Comparison of ENCODE assay signal across 33 cellular contexts in genomic region chr15:66210684-66211083, GRCh38. TPM values are rescaled to one million over a fixed set of nuclear protein-coding genes. Genes with fewer than 3 reads are reported as not detected.
"Had no signal": no experiment of that assay in that cellular context is flagged by ENCODE, and none has a peak within 500 bp of the region (broad histone marks: within the 10 kb centered on the region; RNA-seq: fewer than 3 reads in every experiment).

No MANE protein-coding gene starts in this region.

- H3K4me3 ChIP-seq: ascending aorta, breast epithelium, esophagus muscularis mucosa, gastrocnemius medialis, heart left ventricle had no signal

- H3K27ac Mint-ChIP-seq: activated CD4-positive, alpha-beta memory T cell treated with anti-CD3 and anti-CD28 coated beads, Interleukin-2, amount 10 ng/mL, durations not matched to agents 7 days and 5 days; activated CD4-positive, alpha-beta T cell treated with anti-CD3 and anti-CD28 coated beads, Interleukin-2, amount 10 ng/mL, durations not matched to agents 7 days and 5 days; activated naive CD4-positive, alpha-beta T cell treated with anti-CD3 and anti-CD28 coated beads, Interleukin-2, amount 10 ng/mL, durations not matched to agents 7 days and 5 days; activated naive CD4-positive, alpha-beta T cell treated with anti-CD3 and anti-CD28 coated beads, Interleukin-2, amount 50 U/mL, for 72 hours; activated naive CD8-positive, alpha-beta T cell treated with anti-CD3 and anti-CD28 coated beads, Interleukin-2, amount 10 ng/mL, durations not matched to agents 7 days and 5 days; activated T-cell treated with anti-CD3 and anti-CD28 coated beads, Interleukin-2, amount 50 U/mL, for 24 hours; activated T-cell treated with anti-CD3 and anti-CD28 coated beads, Interleukin-2, amount 50 U/mL, for 72 hours; brain; effector memory CD8-positive, alpha-beta T cell; WTC11 had no signal

- H3K9me3 Mint-ChIP-seq: activated CD4-positive, alpha-beta memory T cell treated with anti-CD3 and anti-CD28 coated beads, Interleukin-2, amount 10 ng/mL, durations not matched to agents 7 days and 5 days; activated CD4-positive, alpha-beta T cell treated with anti-CD3 and anti-CD28 coated beads, Interleukin-2, amount 10 ng/mL, durations not matched to agents 7 days and 5 days; activated naive CD4-positive, alpha-beta T cell treated with anti-CD3 and anti-CD28 coated beads, Interleukin-2, amount 10 ng/mL, durations not matched to agents 7 days and 5 days; activated naive CD8-positive, alpha-beta T cell treated with anti-CD3 and anti-CD28 coated beads, Interleukin-2, amount 10 ng/mL, durations not matched to agents 7 days and 5 days; activated T-cell treated with anti-CD3 and anti-CD28 coated beads, Interleukin-2, amount 50 U/mL, for 72 hours; central memory CD8-positive, alpha-beta T cell; effector memory CD8-positive, alpha-beta T cell had no signal

- H3K36me3 ChIP-seq: ascending aorta, breast epithelium, esophagus muscularis mucosa, gastrocnemius medialis, heart left ventricle had no signal

- DNase-seq: activated CD4-positive, alpha-beta memory T cell treated with anti-CD3 and anti-CD28 coated beads, Interleukin-2, amount 10 ng/mL, durations not matched to agents 7 days and 5 days; activated CD4-positive, alpha-beta T cell treated with anti-CD3 and anti-CD28 coated beads for 1 hour; activated CD4-positive, alpha-beta T cell treated with anti-CD3 and anti-CD28 coated beads for 4 hours; activated CD4-positive, alpha-beta T cell treated with anti-CD3 and anti-CD28 coated beads, Interleukin-2, amount 10 ng/mL, durations not matched to agents 7 days and 5 days; activated CD4-positive, alpha-beta T cell treated with anti-CD3 and anti-CD28 coated beads, Interleukin-2, amount 50 U/mL, for 4 hours; activated CD8-positive, alpha-beta memory T cell treated with anti-CD3 and anti-CD28 coated beads, Interleukin-2, amount 50 U/mL, for 48 hours; activated gamma-delta T cell; activated naive CD4-positive, alpha-beta T cell; activated naive CD4-positive, alpha-beta T cell treated with anti-CD3 and anti-CD28 coated beads, Interleukin-2, amount 10 ng/mL, durations not matched to agents 7 days and 5 days; activated naive CD8-positive, alpha-beta T cell treated with anti-CD3 and anti-CD28 coated beads, Interleukin-2, amount 10 ng/mL, durations not matched to agents 7 days and 5 days; activated T-cell treated with anti-CD3 and anti-CD28 coated beads for 4 hours; activated T-cell treated with anti-CD3 and anti-CD28 coated beads, Interleukin-2, amount 50 U/mL, for 24 hours; activated T-cell treated with anti-CD3 and anti-CD28 coated beads, Interleukin-2, amount 50 U/mL, for 72 hours; cortex of kidney; dermis blood vessel endothelial cell; effector CD4-positive, alpha-beta T cell; effector memory CD8-positive, alpha-beta T cell; erythroblast; foreskin keratinocyte; gastrocnemius medialis; glutamatergic neuron; heart left ventricle; T-helper 2 cell had no signal

- H3K27ac ChIP-seq: ascending aorta, breast epithelium, esophagus muscularis mucosa, foreskin keratinocyte, gastrocnemius medialis, heart left ventricle, VCaP had no signal

- H3K36me3 Mint-ChIP-seq: activated naive CD4-positive, alpha-beta T cell treated with anti-CD3 and anti-CD28 coated beads, Interleukin-2, amount 10 ng/mL, durations not matched to agents 7 days and 5 days; activated naive CD8-positive, alpha-beta T cell treated with anti-CD3 and anti-CD28 coated beads, Interleukin-2, amount 10 ng/mL, durations not matched to agents 7 days and 5 days; brain; WTC11 had no signal

- H3K27me3 ChIP-seq: ascending aorta, breast epithelium, gastrocnemius medialis, heart left ventricle had no signal

- H3K27me3 Mint-ChIP-seq: activated T-cell treated with anti-CD3 and anti-CD28 coated beads, Interleukin-2, amount 50 U/mL, for 24 hours had no signal

- H3K4me1 Mint-ChIP-seq: activated CD4-positive, alpha-beta memory T cell treated with anti-CD3 and anti-CD28 coated beads, Interleukin-2, amount 10 ng/mL, durations not matched to agents 7 days and 5 days; activated CD4-positive, alpha-beta T cell treated with anti-CD3 and anti-CD28 coated beads, Interleukin-2, amount 10 ng/mL, durations not matched to agents 7 days and 5 days; activated naive CD4-positive, alpha-beta T cell treated with anti-CD3 and anti-CD28 coated beads, Interleukin-2, amount 10 ng/mL, durations not matched to agents 7 days and 5 days; central memory CD8-positive, alpha-beta T cell had no signal

- H3K9me3 ChIP-seq: ascending aorta, breast epithelium, esophagus muscularis mucosa, gastrocnemius medialis had no signal

- H3K4me1 ChIP-seq: ascending aorta, breast epithelium, esophagus muscularis mucosa, foreskin keratinocyte, gastrocnemius medialis, heart left ventricle had no signal

- ATAC-seq: effector memory CD8-positive, alpha-beta T cell; foreskin keratinocyte; gastrocnemius medialis; heart left ventricle; WTC11 had no signal

- H3K4me3 Mint-ChIP-seq: activated CD4-positive, alpha-beta memory T cell treated with anti-CD3 and anti-CD28 coated beads, Interleukin-2, amount 10 ng/mL, durations not matched to agents 7 days and 5 days; activated CD4-positive, alpha-beta T cell treated with anti-CD3 and anti-CD28 coated beads, Interleukin-2, amount 10 ng/mL, durations not matched to agents 7 days and 5 days; activated naive CD4-positive, alpha-beta T cell treated with anti-CD3 and anti-CD28 coated beads, Interleukin-2, amount 10 ng/mL, durations not matched to agents 7 days and 5 days; activated naive CD8-positive, alpha-beta T cell treated with anti-CD3 and anti-CD28 coated beads, Interleukin-2, amount 10 ng/mL, durations not matched to agents 7 days and 5 days; activated T-cell treated with anti-CD3 and anti-CD28 coated beads, Interleukin-2, amount 50 U/mL, for 24 hours; activated T-cell treated with anti-CD3 and anti-CD28 coated beads, Interleukin-2, amount 50 U/mL, for 72 hours; brain; central memory CD8-positive, alpha-beta T cell; effector memory CD8-positive, alpha-beta T cell; WTC11 had no signal

RNA-seq across cellular contexts. Expression of gene MEGF11, which starts 42.9 kb away (rescaled TPM):
- total RNA-seq: activated CD4-positive, alpha-beta memory T cell treated with anti-CD3 and anti-CD28 coated beads, Interleukin-2, amount 10 ng/mL, durations not matched to agents 7 days and 5 days; activated CD4-positive, alpha-beta T cell treated with anti-CD3 and anti-CD28 coated beads, Interleukin-2, amount 10 ng/mL, durations not matched to agents 7 days and 5 days; activated naive CD4-positive, alpha-beta T cell treated with anti-CD3 and anti-CD28 coated beads, Interleukin-2, amount 50 U/mL, for 72 hours; activated naive CD8-positive, alpha-beta T cell treated with anti-CD3 and anti-CD28 coated beads, Interleukin-2, amount 10 ng/mL, durations not matched to agents 7 days and 5 days; activated T-cell treated with anti-CD3 and anti-CD28 coated beads, Interleukin-2, amount 50 U/mL, for 72 hours; ascending aorta; breast epithelium; cardiac septum; chondrocyte; dermis blood vessel endothelial cell; foreskin keratinocyte; gastrocnemius medialis; heart left ventricle had no signal
- polyA plus RNA-seq: foreskin keratinocyte had no signal
